28 cellular contexts compared by ENCODE assay signal in genomic region chr11:59271811-59272327, GRCh38. TPM values are rescaled to one million over a fixed set of nuclear protein-coding genes. Genes with fewer than 3 reads are reported as not detected.
DNase-seq lines count a peak whose midpoint lies in the region; ATAC-seq, FAIRE-seq and TF ChIP-seq lines count a peak whose summit lies in the region.
"Had no signal": no experiment of that assay in that cellular context is flagged by ENCODE, and none has a peak within 500 bp of the region (broad histone marks: within the 10 kb centered on the region; RNA-seq: fewer than 3 reads in every experiment).

No MANE protein-coding gene starts in this region.

- H3K27ac Mint-ChIP-seq in T-helper 17 cell, result peak overlapping the region; percentile 79
- H3K27ac Mint-ChIP-seq in neural progenitor cell, result peak overlapping the region; percentile 30
- H3K27ac Mint-ChIP-seq: HFFc6, natural killer cell had no signal

- no peaks in the 10 kb centered on the region for H4K20me1 ChIP-seq in BLaER1 treated with 17β-estradiol and CSF1 and Interleukin-3, amounts not matched to agents 10 nM and 100 nM
- no peaks in the 10 kb centered on the region for H4K20me1 ChIP-seq in neural progenitor cell (ENCODE audit: low read depth)

- no peak overlapping the region for H3K4me3 ChIP-seq in BLaER1 treated with 17β-estradiol and CSF1 and Interleukin-3, amounts not matched to agents 10 nM and 100 nM
- H3K4me3 ChIP-seq in neural progenitor cell, result no peak overlapping the region
- H3K4me3 ChIP-seq: GM12878 had no signal

- peak; percentile 92 for FAIRE-seq in GM12892 (lab: Jason Lieb, UNC)
- FAIRE-seq: colon, GM12878, urothelium cell line had no signal

- TF ChIP-seq CTCF in neural progenitor cell (IDR thresholded peaks at IDR 0.05), result no peak

- H2AFZ ChIP-seq in neural progenitor cell (replicated peaks), result no peak overlapping the region
- H2AFZ ChIP-seq: parathyroid adenoma had no signal

- no peak for TF ChIP-seq POLR2A in GM12892 (IDR thresholded peaks at IDR 0.05; ENCODE audit: low read depth, low read length)

- no peak for ATAC-seq in T-helper 17 cell
- no peak for ATAC-seq in HG02970 (IDR thresholded peaks at IDR 0.05; ENCODE audit: low FRiP score, unreplicated experiment)
- no peak for ATAC-seq in esophagus mucosa
- ATAC-seq: natural killer cell, right cardiac atrium had no signal

- H3K4me3 Mint-ChIP-seq in T-helper 17 cell (no peak overlapping the region), neural progenitor cell (no peak overlapping the region)
- H3K4me3 Mint-ChIP-seq: CD8-positive, alpha-beta memory T cell; HFFc6; natural killer cell had no signal

- no peaks in the 10 kb centered on the region for H3F3A ChIP-seq in neural progenitor cell (ENCODE audit: low read depth)

- H3K36me3 Mint-ChIP-seq in T-helper 17 cell (ENCODE audit: low read depth), result no peaks in the 10 kb centered on the region
- no peaks in the 10 kb centered on the region for H3K36me3 Mint-ChIP-seq in neural progenitor cell
- H3K36me3 Mint-ChIP-seq: CD8-positive, alpha-beta memory T cell; natural killer cell had no signal

- peak overlapping the region; percentile 76 to 87 (median 81); a peak in 21 of 22 replicates for H3K4me2 ChIP-seq in BLaER1 treated with 17β-estradiol and CSF1 and Interleukin-3, amounts not matched to agents 10 nM and 100 nM
- no peak overlapping the region for H3K4me2 ChIP-seq in neural progenitor cell

- peaks cover 64 to 84% (median 80%) of the 10 kb centered on the region in 10 experiments for H3K4me1 ChIP-seq in BLaER1 treated with 17β-estradiol and CSF1 and Interleukin-3, amounts not matched to agents 10 nM and 100 nM
- H3K4me1 ChIP-seq in neural progenitor cell, result no peaks in the 10 kb centered on the region
- H3K4me1 ChIP-seq: parathyroid adenoma had no signal

- H3K36me3 ChIP-seq in BLaER1 treated with 17β-estradiol and CSF1 and Interleukin-3, amounts not matched to agents 10 nM and 100 nM, result no peaks in the 10 kb centered on the region; a peak in 1 of 22 replicates
- H3K36me3 ChIP-seq in neural progenitor cell, result no peaks in the 10 kb centered on the region
- H3K36me3 ChIP-seq: brain microvascular endothelial cell, WERI-Rb-1 had no signal

- H3K79me2 ChIP-seq in neural progenitor cell (ENCODE audit: low read depth), result no peaks in the 10 kb centered on the region
- H3K79me2 ChIP-seq: parathyroid adenoma had no signal

- peak overlapping the region in 9 of 11 experiments; percentile 3 to 70 (median 58); a peak in 11 of 22 replicates for H3K27ac ChIP-seq in BLaER1 treated with 17β-estradiol and CSF1 and Interleukin-3, amounts not matched to agents 10 nM and 100 nM
- no peak overlapping the region for H3K27ac ChIP-seq in neural progenitor cell
- H3K27ac ChIP-seq: brain microvascular endothelial cell, parathyroid adenoma, WERI-Rb-1 had no signal

- peaks cover 12 to 22% (median 20%) of the 10 kb centered on the region in 11 experiments for H3K9me3 ChIP-seq in BLaER1 treated with 17β-estradiol and CSF1 and Interleukin-3, amounts not matched to agents 10 nM and 100 nM (replicated peaks in 1 of 11)
- H3K9me3 ChIP-seq in T-helper 17 cell (ENCODE audit: control insufficient read depth, low read length, poor library complexity, severe bottlenecking), result no peaks in the 10 kb centered on the region
- H3K9me3 ChIP-seq in neural progenitor cell (ENCODE audit: low read depth), result no peaks in the 10 kb centered on the region

- H3K27me3 Mint-ChIP-seq in T-helper 17 cell (no peaks in the 10 kb centered on the region), neural progenitor cell (ENCODE audit: insufficient read depth, low read depth) (peaks cover 7% of the 10 kb centered on the region)

- DNase-seq in GM12892 (ENCODE audit: insufficient read length) (no peak), T-helper 17 cell (no peak), neural progenitor cell (ENCODE audit: low spot score) (no peak), HPDE6-E6E7 (ENCODE audit: extremely low spot score) (no peak)
- no peak for DNase-seq in activated T-cell treated with anti-CD3 and anti-CD28 coated beads, Interleukin-2, amount 50 U/mL, for 48 hours
- DNase-seq: activated CD4-positive, alpha-beta T cell treated with anti-CD3 and anti-CD28 coated beads, Interleukin-2, amount 50 U/mL, for 48 hours; activated CD8-positive, alpha-beta memory T cell treated with anti-CD3 and anti-CD28 coated beads, Interleukin-2, amount 50 U/mL, for 48 hours; brain microvascular endothelial cell; CD8-positive, alpha-beta memory T cell; DMS79; HFFc6; mammary epithelial cell; natural killer cell; NCI-H1092 treated with DMSO at 0.1 percent for 48 hours; NCI-H510A treated with DMSO at 0.1 percent for 48 hours; right cardiac atrium; WERI-Rb-1 had no signal

- H3K4me1 Mint-ChIP-seq in T-helper 17 cell, result peaks cover 26% of the 10 kb centered on the region
- H3K4me1 Mint-ChIP-seq in neural progenitor cell, result peaks cover 4% of the 10 kb centered on the region

- H3K9ac ChIP-seq in BLaER1 treated with 17β-estradiol and CSF1 and Interleukin-3, amounts not matched to agents 10 nM and 100 nM, result peak overlapping the region in 1 of 11 experiments; percentile 7; a peak in 2 of 22 replicates
- no peak overlapping the region for H3K9ac ChIP-seq in neural progenitor cell
- H3K9ac ChIP-seq: parathyroid adenoma had no signal

- H3K27me3 ChIP-seq in BLaER1 treated with 17β-estradiol and CSF1 and Interleukin-3, amounts not matched to agents 10 nM and 100 nM, result no peaks in the 10 kb centered on the region
- H3K27me3 ChIP-seq in neural progenitor cell, result no peaks in the 10 kb centered on the region
- H3K27me3 ChIP-seq: brain microvascular endothelial cell had no signal

- H3K9me3 Mint-ChIP-seq in neural progenitor cell, result peaks cover 2% of the 10 kb centered on the region
- H3K9me3 Mint-ChIP-seq: HFFc6, natural killer cell had no signal

RNA-seq across cellular contexts. Expression of gene MPEG1, which starts 59.1 kb away (rescaled TPM):
- 2.6 TPM for polyA plus RNA-seq in GM12892 (2012; ENCODE audit: missing spikeins)
- total RNA-seq in T-helper 17 cell (10 to 100 TPM in 1 of 2 donors, 1 to 10 TPM in 1; 5.4 to 12.0 TPM), neural progenitor cell (ENCODE audit: low replicate concordance) (not detected in 2 replicates), esophagus mucosa (1.8 TPM)
- total RNA-seq: fibroblast of lung, glomerular endothelial cell, HFFc6, kidney epithelial cell, mammary epithelial cell, RPMI7951 had no signal
- polyA plus RNA-seq: CD8-positive, alpha-beta memory T cell; fibroblast of lung; mammary epithelial cell had no signal
